1 cellular context compared by ENCODE assay signal in the genomic region with DNA sequence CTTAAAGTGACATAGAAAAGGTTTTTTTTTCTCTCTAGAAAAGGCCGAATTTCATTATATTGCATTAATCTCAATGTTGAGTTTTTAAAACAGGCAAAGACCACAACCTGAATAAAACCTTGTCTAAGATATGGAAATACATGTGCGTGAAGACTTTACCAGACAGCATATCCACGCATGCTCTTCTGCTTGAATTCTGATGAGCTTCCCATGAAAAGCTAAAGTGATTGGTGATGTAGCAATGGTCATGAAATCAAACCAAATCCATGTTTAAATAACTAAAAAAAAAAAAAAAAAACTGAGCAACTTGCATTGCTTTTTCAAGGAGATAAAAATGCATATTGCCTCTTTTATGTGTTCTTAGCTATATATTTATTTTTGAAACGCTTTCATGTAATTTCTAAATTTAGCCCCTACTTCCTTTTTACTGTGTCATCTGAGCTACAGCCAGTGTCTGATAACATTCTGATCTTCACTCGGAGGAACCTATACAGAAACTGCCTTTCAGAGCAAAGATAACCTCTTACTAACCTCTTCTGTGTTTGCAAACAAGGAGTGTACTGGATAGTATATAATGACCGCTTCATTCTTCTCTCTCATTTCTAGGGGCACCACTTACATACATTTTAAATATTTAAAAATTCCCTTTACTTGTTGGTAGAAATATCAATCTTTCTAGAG.
TF ChIP-seq lines count a peak whose summit lies in the region.

No MANE protein-coding gene starts in this region.

TF ChIP-seq in GM12878, 131 proteins besides CTCF, POLR2A, EP300 and RAD21 (continued from another document):
- TF ChIP-seq NR2C2 (IDR thresholded peaks at IDR 0.05; ENCODE audit: borderline replicate concordance, control insufficient read depth, insufficient read length, low read depth) (no peak), SREBF2 (IDR thresholded peaks at IDR 0.05; ENCODE audit: low read length) (no peak), CBFB (IDR thresholded peaks at IDR 0.05; ENCODE audit: low read depth) (no peak), ATF7 (IDR thresholded peaks at IDR 0.05; ENCODE audit: low read depth) (peak; percentile 36; the same call in 1 of the 2 replicates), SPI1 (IDR thresholded peaks at IDR 0.05; ENCODE audit: borderline replicate concordance, insufficient read depth, low read depth, low read length) (no peak), ZNF384 (IDR thresholded peaks at IDR 0.05; ENCODE audit: borderline replicate concordance, low read depth, low read length) (0 out of 2 replicates have a peak, but pooled peaks have one; percentile 4)
- TF ChIP-seq, protein P1, sequence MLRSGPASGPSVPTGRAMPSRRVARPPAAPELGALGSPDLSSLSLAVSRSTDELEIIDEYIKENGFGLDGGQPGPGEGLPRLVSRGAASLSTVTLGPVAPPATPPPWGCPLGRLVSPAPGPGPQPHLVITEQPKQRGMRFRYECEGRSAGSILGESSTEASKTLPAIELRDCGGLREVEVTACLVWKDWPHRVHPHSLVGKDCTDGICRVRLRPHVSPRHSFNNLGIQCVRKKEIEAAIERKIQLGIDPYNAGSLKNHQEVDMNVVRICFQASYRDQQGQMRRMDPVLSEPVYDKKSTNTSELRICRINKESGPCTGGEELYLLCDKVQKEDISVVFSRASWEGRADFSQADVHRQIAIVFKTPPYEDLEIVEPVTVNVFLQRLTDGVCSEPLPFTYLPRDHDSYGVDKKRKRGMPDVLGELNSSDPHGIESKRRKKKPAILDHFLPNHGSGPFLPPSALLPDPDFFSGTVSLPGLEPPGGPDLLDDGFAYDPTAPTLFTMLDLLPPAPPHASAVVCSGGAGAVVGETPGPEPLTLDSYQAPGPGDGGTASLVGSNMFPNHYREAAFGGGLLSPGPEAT (IDR thresholded peaks at IDR 0.05; ENCODE audit: low read depth): no peak
- TF ChIP-seq, protein P2, sequence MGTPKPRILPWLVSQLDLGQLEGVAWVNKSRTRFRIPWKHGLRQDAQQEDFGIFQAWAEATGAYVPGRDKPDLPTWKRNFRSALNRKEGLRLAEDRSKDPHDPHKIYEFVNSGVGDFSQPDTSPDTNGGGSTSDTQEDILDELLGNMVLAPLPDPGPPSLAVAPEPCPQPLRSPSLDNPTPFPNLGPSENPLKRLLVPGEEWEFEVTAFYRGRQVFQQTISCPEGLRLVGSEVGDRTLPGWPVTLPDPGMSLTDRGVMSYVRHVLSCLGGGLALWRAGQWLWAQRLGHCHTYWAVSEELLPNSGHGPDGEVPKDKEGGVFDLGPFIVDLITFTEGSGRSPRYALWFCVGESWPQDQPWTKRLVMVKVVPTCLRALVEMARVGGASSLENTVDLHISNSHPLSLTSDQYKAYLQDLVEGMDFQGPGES (IDR thresholded peaks at IDR 0.05): no peak
